20 cellular contexts compared by ENCODE assay signal in genomic region chr3:152968388-152969024, GRCh38.
DNase-seq lines count a peak whose midpoint lies in the region; ATAC-seq, FAIRE-seq and TF ChIP-seq lines count a peak whose summit lies in the region.
"Had no signal": no experiment of that assay in that cellular context is flagged by ENCODE, and none has a peak within 500 bp of the region (broad histone marks: within the 10 kb centered on the region; RNA-seq: fewer than 3 reads in every experiment).

No MANE protein-coding gene starts in this region.

- peak overlapping the region; percentile 67 for H3K4me2 ChIP-seq in A549

- CTCF ChIA-PET in A549 (lab: Yijun Ruan, JAX) = no interaction called here

- H3K27ac ChIP-seq in A549 = peak overlapping the region; percentile 61 to 67
- no peak overlapping the region for H3K27ac ChIP-seq in sigmoid colon
- H3K27ac ChIP-seq in tibial artery = no peak overlapping the region
- no peak overlapping the region for H3K27ac ChIP-seq in right atrium auricular region
- H3K27ac ChIP-seq: tibial nerve had no signal

- no peak for TF ChIP-seq RAD21 in A549 (conservative IDR thresholded peaks at IDR 0.05 in 1 of 2, IDR thresholded peaks at IDR 0.05 in 1 of 2)

- H3K4me3 ChIP-seq in A549 (no peak overlapping the region), bronchial epithelial cell (ENCODE audit: low read depth, low read length) (no peak overlapping the region), fibroblast of villous mesenchyme (ENCODE audit: low read depth, low read length) (no peak overlapping the region), sigmoid colon (no peak overlapping the region), tibial artery (no peak overlapping the region), right atrium auricular region (no peak overlapping the region)
- H3K4me3 ChIP-seq: lung, tibial nerve had no signal

- TF ChIP-seq CTCF in A549 (IDR thresholded peaks at IDR 0.05) (no peak), bronchial epithelial cell (IDR thresholded peaks at IDR 0.05; ENCODE audit: insufficient read depth, low read length, severe bottlenecking) (no peak), fibroblast of villous mesenchyme (IDR thresholded peaks at IDR 0.05; ENCODE audit: insufficient read depth, low read depth, low read length) (no peak), sigmoid colon (IDR thresholded peaks at IDR 0.05) (no peak), tibial artery (IDR thresholded peaks at IDR 0.05) (no peak), right atrium auricular region (IDR thresholded peaks at IDR 0.05) (no peak)

- WGBS in A549 (ENCODE audit: missing lambda C conversion rate) = 12% methylated on average over 3 of the region's 3 CpGs
- 58 to 84% methylated on average over 3 of the region's 3 CpGs for WGBS in sigmoid colon, 2 donors

- H3K4me1 ChIP-seq in A549 (peaks cover 51% of the 10 kb centered on the region), sigmoid colon (no peaks in the 10 kb centered on the region), tibial artery (no peaks in the 10 kb centered on the region), right atrium auricular region (no peaks in the 10 kb centered on the region)
- H3K4me1 ChIP-seq: tibial nerve had no signal

- DNase-seq in A549 (ENCODE audit: low read depth in 1 of 2, low spot score in 1 of 2) = peak in 1 of 2 experiments; percentile 46
- DNase-seq in HPDE6-E6E7 (ENCODE audit: extremely low spot score) = peak; percentile 19
- DNase-seq in bronchial epithelial cell (ENCODE audit: low read depth) = peak; percentile 76
- DNase-seq in fibroblast of villous mesenchyme (ENCODE audit: low read depth) = peak; percentile 56
- DNase-seq in activated CD4-positive, alpha-beta T cell treated with anti-CD3 and anti-CD28 coated beads for 1 hour = no peak
- no peak for DNase-seq in sigmoid colon
- DNase-seq in tibial artery = no peak
- no peak for DNase-seq in right atrium auricular region (ENCODE audit: low spot score)
- DNase-seq: activated CD4-positive, alpha-beta T cell treated with anti-CD3 and anti-CD28 coated beads for 36 hours; activated naive CD8-positive, alpha-beta T cell treated with anti-CD3 and anti-CD28 coated beads, Interleukin-2, amount 10 ng/mL, durations not matched to agents 7 days and 5 days; activated T-cell treated with anti-CD3 and anti-CD28 coated beads, Interleukin-2, amount 50 U/mL, for 1 hour; COR-L47; foreskin melanocyte; GDM1; NCI-H82; right cardiac atrium; stimulated activated CD4-positive, alpha-beta T cell treated with anti-CD3 and anti-CD28 coated beads, Interleukin-4, amount 100 ng/mL, for 24 hours; T-helper 2 cell had no signal

- peaks cover 8% of the 10 kb centered on the region; the same call in 1 of the 3 replicates for H3K9me3 ChIP-seq in A549
- no peaks in the 10 kb centered on the region for H3K9me3 ChIP-seq in sigmoid colon
- H3K9me3 ChIP-seq in tibial artery = peaks cover 0 to 8% (median 0%) of the 10 kb centered on the region in 3 donors
- H3K9me3 ChIP-seq in right atrium auricular region = peaks cover 0 to 13% of the 10 kb centered on the region in 2 donors

- FAIRE-seq in A549 (lab: Jason Lieb, UNC) (peak; percentile 7), bronchial epithelial cell (lab: Jason Lieb, UNC) (peak; percentile 18)

- intact Hi-C loops in sigmoid colon (cut with DNase I) = no loop called here
- intact Hi-C loops in tibial artery (cut with DNase I; ENCODE audit: low total_unique reads) = no loop called here

- POLR2A ChIA-PET in A549 (lab: Yijun Ruan, JAX) = no interaction called here

- no peak for TF ChIP-seq EP300 in A549 (IDR thresholded peaks at IDR 0.05)
- TF ChIP-seq EP300 in sigmoid colon (IDR thresholded peaks at IDR 0.05) = no peak

- ATAC-seq in A549 = peak; percentile 27 to 41; a peak in 4 of 6 replicates
- ATAC-seq: activated CD4-positive, alpha-beta T cell treated with anti-CD3 and anti-CD28 coated beads for 36 hours; right cardiac atrium had no signal

- TF ChIP-seq POLR2A in A549 (IDR thresholded peaks at IDR 0.05; ENCODE audit: low read length) (no peak), sigmoid colon (IDR thresholded peaks at IDR 0.05) (no peak)

- H3K27me3 ChIP-seq in bronchial epithelial cell (ENCODE audit: control insufficient read depth, insufficient read depth, low read length) (no peaks in the 10 kb centered on the region), sigmoid colon (no peaks in the 10 kb centered on the region), tibial artery (no peaks in the 10 kb centered on the region), right atrium auricular region (no peaks in the 10 kb centered on the region)
- H3K27me3 ChIP-seq: tibial nerve had no signal

- no peaks in the 10 kb centered on the region for H3K36me3 ChIP-seq in bronchial epithelial cell (ENCODE audit: control insufficient read depth, insufficient read depth, low read length)
- no peaks in the 10 kb centered on the region for H3K36me3 ChIP-seq in sigmoid colon
- H3K36me3 ChIP-seq in tibial artery = no peaks in the 10 kb centered on the region
- H3K36me3 ChIP-seq in right atrium auricular region = no peaks in the 10 kb centered on the region
- H3K36me3 ChIP-seq: tibial nerve had no signal

TF ChIP-seq in A549, 52 proteins besides CTCF, POLR2A, EP300 and RAD21:
- TF ChIP-seq ZNF302 (CRISPR knock-in tag; IDR thresholded peaks at IDR 0.05) (no peak), FOSL2 (IDR thresholded peaks at IDR 0.05) (no peak), FOSL2 (CRISPR knock-in tag; IDR thresholded peaks at IDR 0.05) (peak; percentile 38; the same call in 1 of the 2 replicates)

Comparison
In these comparisons a context has a peak if more than half of its experiments do, and no peak if none do; other contexts are left out.
1. DNase-seq: peak in HPDE6-E6E7 (single experiment), bronchial epithelial cell (single experiment) and fibroblast of villous mesenchyme (single experiment); none in activated CD4-positive, alpha-beta T cell treated with anti-CD3 and anti-CD28 coated beads for 1 hour (single experiment), sigmoid colon (single experiment), tibial artery (0 of 2) and right atrium auricular region (single experiment).
2. H3K27ac ChIP-seq: peak in A549 (2 of 2); none in sigmoid colon (0 of 4), tibial artery (0 of 2) and right atrium auricular region (0 of 2).